19 cellular contexts compared by ENCODE assay signal in the genomic region with DNA sequence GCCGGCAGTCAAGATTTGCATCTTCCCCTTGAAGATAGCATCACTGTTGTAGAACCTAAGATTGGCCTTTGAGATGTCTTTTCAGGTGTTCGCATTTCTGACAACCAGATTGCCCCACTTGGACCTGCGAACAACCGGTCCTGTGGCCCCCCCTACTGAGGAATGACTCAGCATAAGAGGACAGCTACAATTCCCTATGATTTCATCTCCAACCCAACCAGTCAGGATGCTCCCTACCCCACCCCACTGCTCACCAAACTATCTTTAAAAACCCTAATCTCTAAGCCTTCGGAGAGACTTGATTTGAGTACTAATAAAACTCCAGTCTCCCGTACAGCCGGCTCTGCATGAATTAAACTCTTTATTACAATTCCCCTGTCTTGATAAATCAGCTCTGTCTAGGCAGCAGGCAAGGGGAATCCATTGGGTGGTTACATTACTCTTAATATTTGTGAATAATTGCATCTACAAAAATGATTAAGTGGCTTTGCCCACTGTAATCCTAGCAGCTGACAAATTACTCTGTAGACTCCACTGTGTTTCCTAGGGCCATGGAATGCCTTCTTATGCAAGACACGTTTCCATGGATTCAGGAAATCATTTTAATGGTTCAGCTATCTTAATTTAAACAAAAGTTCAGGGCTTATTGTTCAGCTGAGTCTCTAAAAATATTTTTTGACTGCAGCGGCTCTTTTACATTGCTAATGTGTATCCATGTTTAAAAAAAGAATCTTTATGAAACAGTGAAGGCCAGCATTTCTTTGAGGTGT.
A peak's percentile ranks its signal among the peaks of the same experiment; 100 is the strongest.
DNase-seq lines count a peak whose midpoint lies in the region; ATAC-seq and TF ChIP-seq lines count a peak whose summit lies in the region.
"Had no signal": no experiment of that assay in that cellular context is flagged by ENCODE, and none has a peak within 500 bp of the region (broad histone marks: within the 10 kb centered on the region; RNA-seq: fewer than 3 reads in every experiment).

No MANE protein-coding gene starts in this region.

- no peaks in the 10 kb centered on the region for H4K20me1 ChIP-seq in SK-N-SH (ENCODE audit: insufficient read depth)
- H4K20me1 ChIP-seq in fibroblast of lung (ENCODE audit: control insufficient read depth, extremely low read depth, insufficient read depth, low read length): no peaks in the 10 kb centered on the region

- H3K4me1 ChIP-seq in SK-N-SH (ENCODE audit: control insufficient read depth in 1 of 2, insufficient read depth in 2 of 2, low read depth in 1 of 2, low read length in 1 of 2) (peaks cover 0 to 14% of the 10 kb centered on the region in 2 experiments; a peak in 2 of 4 replicates), adipocyte (ENCODE audit: control insufficient read depth, insufficient read depth, low read length) (no peaks in the 10 kb centered on the region), fibroblast of lung (ENCODE audit: control insufficient read depth, extremely low read depth, insufficient read depth, low read length) (no peaks in the 10 kb centered on the region), ovary (ENCODE audit: insufficient read depth) (peaks cover 2% of the 10 kb centered on the region)
- H3K4me1 ChIP-seq: parathyroid adenoma, upper lobe of left lung had no signal

- H3K4me1 Mint-ChIP-seq in activated CD8-positive, alpha-beta T cell treated with anti-CD3 and anti-CD28 coated beads, Interleukin-2, amount 10 ng/mL, durations not matched to agents 7 days and 5 days (ENCODE audit: low read depth): peaks cover 6% of the 10 kb centered on the region

- POLR2A ChIA-PET in SK-N-SH (lab: Yijun Ruan, JAX): no interaction called here
- POLR2A ChIA-PET in HEK293T (lab: Yijun Ruan, JAX): no interaction called here
- POLR2A ChIA-PET in activated CD8-positive, alpha-beta T cell treated with anti-CD3 and anti-CD28 coated beads, Interleukin-2, amount 10 ng/mL, durations not matched to agents 7 days and 5 days (lab: Charles Lee): no interaction called here

- intact Hi-C loops in ovary (cut with DNase I): loop anchor here in 1 of 4 donors (5.0 kb wide), 1 partner anchor 1313 kb away; no protein-coding TSS in a partner anchor

- WGBS in SK-N-SH (ENCODE audit: low lambda C conversion rate): 46% methylated on average over 9 of the region's 9 CpGs
- 62 to 78% (median 63%) methylated on average over 9 of the region's 9 CpGs for WGBS in ovary, 3 donors

- peak; percentile 46; the same call in 2 of the 3 replicates for ATAC-seq in SK-N-SH treated with all-trans-retinoic acid at 6 μM for 48 hours
- ATAC-seq in activated CD8-positive, alpha-beta T cell treated with anti-CD3 and anti-CD28 coated beads, Interleukin-2, amount 10 ng/mL, durations not matched to agents 7 days and 5 days: no peak

- TF ChIP-seq EP300 in SK-N-SH (IDR thresholded peaks at IDR 0.05; ENCODE audit: borderline replicate concordance in 1 of 2, low read depth in 1 of 2, low read length in 1 of 2): no peak
- TF ChIP-seq EP300 in ovary (IDR thresholded peaks at IDR 0.05): no peak

- H3K27ac ChIP-seq in SK-N-SH (ENCODE audit: low read depth in 2 of 2, low read length in 1 of 2): peak overlapping the region in 1 of 2 experiments; percentile 30; a peak in 2 of 4 replicates
- H3K27ac ChIP-seq in fibroblast of lung (ENCODE audit: insufficient read depth, low read length): no peak overlapping the region
- H3K27ac ChIP-seq in ovary: no peak overlapping the region
- H3K27ac ChIP-seq: cardiac muscle cell, parathyroid adenoma, upper lobe of left lung had no signal

- no peak overlapping the region for H2AFZ ChIP-seq in SK-N-SH (ENCODE audit: low read depth)
- H2AFZ ChIP-seq in fibroblast of lung (ENCODE audit: low read length): no peak overlapping the region
- H2AFZ ChIP-seq: parathyroid adenoma had no signal

- H3K9me3 Mint-ChIP-seq in activated CD8-positive, alpha-beta T cell treated with anti-CD3 and anti-CD28 coated beads, Interleukin-2, amount 10 ng/mL, durations not matched to agents 7 days and 5 days (ENCODE audit: insufficient read depth): no peaks in the 10 kb centered on the region
- H3K9me3 Mint-ChIP-seq: activated CD4-positive, alpha-beta T cell treated with anti-CD3 and anti-CD28 coated beads, Interleukin-2, amount 10 ng/mL, durations not matched to agents 24 days and 14 days; stimulated activated naive CD8-positive, alpha-beta T cell treated with anti-CD3 and anti-CD28 coated beads, Interleukin-15, Interleukin-2, amounts not matched to agents 100 ng/mL and 50 ng/mL, for 24 hours had no signal

- H3K9ac ChIP-seq in SK-N-SH: no peak overlapping the region
- no peak overlapping the region for H3K9ac ChIP-seq in adipocyte (ENCODE audit: low read length)
- no peak overlapping the region for H3K9ac ChIP-seq in fibroblast of lung (ENCODE audit: insufficient read depth, low read length)
- H3K9ac ChIP-seq: parathyroid adenoma had no signal

- TF ChIP-seq CTCF in SK-N-SH (IDR thresholded peaks at IDR 0.05) (no peak), fibroblast of lung (conservative IDR thresholded peaks at IDR 0.05 in 1 of 2, IDR thresholded peaks at IDR 0.05 in 1 of 2; ENCODE audit: low read depth in 1 of 2, low read length in 2 of 2) (no peak), ovary (IDR thresholded peaks at IDR 0.05) (no peak)

- no peak for TF ChIP-seq RAD21 in SK-N-SH (IDR thresholded peaks at IDR 0.05; ENCODE audit: low read length)

- H3K9me2 ChIP-seq in SK-N-SH: no peaks in the 10 kb centered on the region

- H3K27me3 ChIP-seq in SK-N-SH (ENCODE audit: insufficient read depth) (0 out of 2 replicates have a peak, but pooled peaks cover 5% of the 10 kb centered on the region), adipocyte (replicated peaks; ENCODE audit: control insufficient read depth, insufficient read depth, low read length) (peaks cover 3% of the 10 kb centered on the region), fibroblast of lung (ENCODE audit: control insufficient read depth, insufficient read depth, low read length) (no peaks in the 10 kb centered on the region), ovary (no peaks in the 10 kb centered on the region)
- H3K27me3 ChIP-seq: cardiac muscle cell, upper lobe of left lung had no signal

- no peak overlapping the region for H3K4me3 ChIP-seq in SK-N-SH (ENCODE audit: low read depth in 2 of 2, low read length in 1 of 2)
- no peak overlapping the region for H3K4me3 ChIP-seq in adipocyte (ENCODE audit: low read length)
- H3K4me3 ChIP-seq in fibroblast of lung (replicated peaks in 1 of 4; ENCODE audit: control extremely low read depth in 1 of 4, insufficient read depth in 1 of 4, low read depth in 3 of 4, low read length in 4 of 4): no peak overlapping the region
- H3K4me3 ChIP-seq in ovary: no peak overlapping the region
- H3K4me3 ChIP-seq: cardiac muscle cell, upper lobe of left lung had no signal

- no peaks in the 10 kb centered on the region for H3F3A ChIP-seq in SK-N-SH (replicated peaks; ENCODE audit: insufficient read depth)

- H3K79me2 ChIP-seq in SK-N-SH (ENCODE audit: insufficient read depth) (no peaks in the 10 kb centered on the region), fibroblast of lung (ENCODE audit: control insufficient read depth, insufficient read depth, low read length) (no peaks in the 10 kb centered on the region)
- H3K79me2 ChIP-seq: parathyroid adenoma had no signal

- H3K9me3 ChIP-seq in SK-N-SH: no peaks in the 10 kb centered on the region
- H3K9me3 ChIP-seq in adipocyte (ENCODE audit: control insufficient read depth, low read length): no peaks in the 10 kb centered on the region
- H3K9me3 ChIP-seq in fibroblast of lung (ENCODE audit: control insufficient read depth, insufficient read depth, low read depth, low read length): no peaks in the 10 kb centered on the region
- H3K9me3 ChIP-seq in ovary: no peaks in the 10 kb centered on the region
- H3K9me3 ChIP-seq: upper lobe of left lung had no signal

- DNase-seq in SK-N-SH: no peak
- DNase-seq in adipocyte (ENCODE audit: low read depth): peak; percentile 67
- DNase-seq in fibroblast of lung (ENCODE audit: low read depth in 2 of 2): peak; percentile 56 to 76
- peak; percentile 57 for DNase-seq in renal cortical epithelial cell (ENCODE audit: low read depth)
- no peak for DNase-seq in HEK293T (ENCODE audit: extremely low spot score)
- DNase-seq in ovary: no peak
- no peak for DNase-seq in activated CD8-positive, alpha-beta T cell treated with anti-CD3 and anti-CD28 coated beads, Interleukin-2, amount 10 ng/mL, durations not matched to agents 7 days and 5 days
- DNase-seq: 8988T; activated CD4-positive, alpha-beta T cell treated with anti-CD3 and anti-CD28 coated beads, Interleukin-2, amount 10 ng/mL, durations not matched to agents 24 days and 14 days; activated naive CD4-positive, alpha-beta T cell treated with anti-CD3 and anti-CD28 coated beads, Interleukin-2, amount 50 U/mL, for 16 hours; activated T-cell treated with anti-CD3 and anti-CD28 coated beads for 4 hours; NCI-H1694 treated with DMSO at 0.1 percent for 48 hours; NCI-H510A; SIG-M5; upper lobe of left lung had no signal

- H3K36me3 ChIP-seq in SK-N-SH (replicated peaks in 1 of 2; ENCODE audit: control insufficient read depth in 1 of 2, insufficient read depth in 2 of 2, low read length in 1 of 2): no peaks in the 10 kb centered on the region
- no peaks in the 10 kb centered on the region for H3K36me3 ChIP-seq in adipocyte (ENCODE audit: control insufficient read depth, insufficient read depth, low read length, severe bottlenecking)
- no peaks in the 10 kb centered on the region for H3K36me3 ChIP-seq in fibroblast of lung (ENCODE audit: control insufficient read depth, insufficient read depth, low read length)
- H3K36me3 ChIP-seq in ovary: no peaks in the 10 kb centered on the region
- H3K36me3 ChIP-seq: cardiac muscle cell, upper lobe of left lung had no signal

- H3K4me2 ChIP-seq in SK-N-SH: no peak overlapping the region
- no peak overlapping the region for H3K4me2 ChIP-seq in fibroblast of lung (ENCODE audit: extremely low read depth, insufficient read depth, low read length)

- CTCF ChIA-PET in SK-N-SH (lab: Yijun Ruan, JAX) (no interaction called here), HEK293T (lab: Yijun Ruan, JAX) (no interaction called here)
- CTCF ChIA-PET in activated CD8-positive, alpha-beta T cell treated with anti-CD3 and anti-CD28 coated beads, Interleukin-2, amount 10 ng/mL, durations not matched to agents 7 days and 5 days (lab: Charles Lee): no interaction called here

- no peaks in the 10 kb centered on the region for H3K27me3 Mint-ChIP-seq in activated CD8-positive, alpha-beta T cell treated with anti-CD3 and anti-CD28 coated beads, Interleukin-2, amount 10 ng/mL, durations not matched to agents 7 days and 5 days (ENCODE audit: low read depth)
- H3K27me3 Mint-ChIP-seq: activated CD4-positive, alpha-beta T cell treated with anti-CD3 and anti-CD28 coated beads, Interleukin-2, amount 10 ng/mL, durations not matched to agents 24 days and 14 days; stimulated activated naive CD8-positive, alpha-beta T cell treated with anti-CD3 and anti-CD28 coated beads, Interleukin-15, Interleukin-2, amounts not matched to agents 100 ng/mL and 50 ng/mL, for 24 hours had no signal

- no peak overlapping the region for H3K27ac Mint-ChIP-seq in activated CD8-positive, alpha-beta T cell treated with anti-CD3 and anti-CD28 coated beads, Interleukin-2, amount 10 ng/mL, durations not matched to agents 7 days and 5 days
- H3K27ac Mint-ChIP-seq: activated CD4-positive, alpha-beta T cell treated with anti-CD3 and anti-CD28 coated beads, Interleukin-2, amount 10 ng/mL, durations not matched to agents 24 days and 14 days; stimulated activated naive CD8-positive, alpha-beta T cell treated with anti-CD3 and anti-CD28 coated beads, Interleukin-15, Interleukin-2, amounts not matched to agents 100 ng/mL and 50 ng/mL, for 24 hours had no signal

- H3K4me3 Mint-ChIP-seq in activated CD8-positive, alpha-beta T cell treated with anti-CD3 and anti-CD28 coated beads, Interleukin-2, amount 10 ng/mL, durations not matched to agents 7 days and 5 days: no peak overlapping the region
- H3K4me3 Mint-ChIP-seq: activated CD4-positive, alpha-beta T cell treated with anti-CD3 and anti-CD28 coated beads, Interleukin-2, amount 10 ng/mL, durations not matched to agents 24 days and 14 days; stimulated activated naive CD8-positive, alpha-beta T cell treated with anti-CD3 and anti-CD28 coated beads, Interleukin-15, Interleukin-2, amounts not matched to agents 100 ng/mL and 50 ng/mL, for 24 hours had no signal

- TF ChIP-seq POLR2A in ovary (IDR thresholded peaks at IDR 0.05): no peak

- peaks cover 10% of the 10 kb centered on the region for H3K36me3 Mint-ChIP-seq in activated CD8-positive, alpha-beta T cell treated with anti-CD3 and anti-CD28 coated beads, Interleukin-2, amount 10 ng/mL, durations not matched to agents 7 days and 5 days (ENCODE audit: low read depth)

Comparison
In these comparisons a context has a peak if more than half of its experiments do, and no peak if none do; other contexts are left out.
1. DNase-seq: peak in adipocyte (single experiment), fibroblast of lung (2 of 2) and renal cortical epithelial cell (single experiment); none in SK-N-SH (single experiment), HEK293T (single experiment), ovary (0 of 5) and activated CD8-positive, alpha-beta T cell treated with anti-CD3 and anti-CD28 coated beads, Interleukin-2, amount 10 ng/mL, durations not matched to agents 7 days and 5 days (single experiment).